8 cellular contexts compared by ENCODE assay signal in genomic region chr7:1579481-1580421, GRCh38. TPM values are rescaled to one million over a fixed set of nuclear protein-coding genes. Genes with fewer than 3 reads are reported as not detected.
DNase-seq lines count a peak whose midpoint lies in the region; ATAC-seq and TF ChIP-seq lines count a peak whose summit lies in the region.

No MANE protein-coding gene starts in this region.

- H3K27me3 ChIP-seq in prostate gland (replicated peaks; ENCODE audit: insufficient read depth), result no peaks in the 10 kb centered on the region

- intact Hi-C loops in Right ventricle myocardium inferior (cut with DNase I), result loop anchor here (1.0 to 5.0 kb wide), 4 partner anchors 68 to 889 kb away; no protein-coding TSS in a partner anchor
- intact Hi-C loops in prostate gland (cut with DNase I), result loop anchor here (2.0 to 10.0 kb wide), 3 partner anchors 515 to 775 kb away; partner anchors contain the start of gene EIF3B

- H3K27ac ChIP-seq in prostate gland, result no peak overlapping the region

- peak; percentile 99 for ATAC-seq in activated naive CD4-positive, alpha-beta T cell treated with anti-CD3 and anti-CD28 coated beads, Interleukin-2, amount 50 U/mL, for 72 hours
- ATAC-seq in Right ventricle myocardium inferior, result peak; percentile 94
- ATAC-seq in HG03457 (IDR thresholded peaks at IDR 0.05; ENCODE audit: unreplicated experiment), result no peak

- no peaks in the 10 kb centered on the region for H3K4me1 ChIP-seq in prostate gland (replicated peaks)

- peaks cover 0 to 3% of the 10 kb centered on the region in 2 donors for H3K9me3 Mint-ChIP-seq in activated naive CD4-positive, alpha-beta T cell treated with anti-CD3 and anti-CD28 coated beads, Interleukin-2, amount 50 U/mL, for 72 hours

- H3K27ac Mint-ChIP-seq in activated naive CD4-positive, alpha-beta T cell treated with anti-CD3 and anti-CD28 coated beads, Interleukin-2, amount 50 U/mL, for 72 hours, result peak overlapping the region in 1 of 2 donors; percentile 6

- WGBS in prostate gland, result 24% methylated on average over 13 of the region's 14 CpGs

- no peak for TF ChIP-seq POLR2A in prostate gland (IDR thresholded peaks at IDR 0.05)

- H3K9me3 ChIP-seq in prostate gland, result no peaks in the 10 kb centered on the region

- peak; percentile 68 for DNase-seq in 8988T
- peak; percentile 52 for DNase-seq in M059J (ENCODE audit: low read depth)
- DNase-seq in SKM-1 treated with dmso at 0.1 percent for 144 hours (lab: John Stamatoyannopoulos, UW; ENCODE audit: unreplicated experiment), result peak; percentile 58
- peak in 1 of 2 donors; percentile 75 for DNase-seq in activated naive CD4-positive, alpha-beta T cell treated with anti-CD3 and anti-CD28 coated beads, Interleukin-2, amount 50 U/mL, for 72 hours (ENCODE audit: low spot score in 2 of 2)
- peak; percentile 86 for DNase-seq in Right ventricle myocardium inferior (ENCODE audit: missing footprints)
- DNase-seq in prostate gland (ENCODE audit: low spot score), result peak; percentile 43

- H3K4me3 ChIP-seq in GM12875 (ENCODE audit: low read depth, low read length) (no peak overlapping the region), prostate gland (no peak overlapping the region)

- TF ChIP-seq CTCF in GM12875 (IDR thresholded peaks at IDR 0.05; ENCODE audit: borderline replicate concordance, insufficient read depth, low read depth, low read length), result peak; percentile 90
- TF ChIP-seq CTCF in prostate gland (IDR thresholded peaks at IDR 0.05), result peak; percentile 39 to 79 (median 70)

- no peaks in the 10 kb centered on the region for H3K36me3 ChIP-seq in prostate gland

- no peaks in the 10 kb centered on the region for H3K36me3 Mint-ChIP-seq in activated naive CD4-positive, alpha-beta T cell treated with anti-CD3 and anti-CD28 coated beads, Interleukin-2, amount 50 U/mL, for 72 hours

RNA-seq across cellular contexts. Expression of gene PSMG3, which starts 9.9 kb away (rescaled TPM):
- total RNA-seq in M059J (2014; rRNA removed; shearing (Covaris generic)), result 86.5 and 87.9 TPM in 2 replicates
- 10 to 100 TPM; 26.8 to 36.4 TPM for total RNA-seq in activated naive CD4-positive, alpha-beta T cell treated with anti-CD3 and anti-CD28 coated beads, Interleukin-2, amount 50 U/mL, for 72 hours
- total RNA-seq in Right ventricle myocardium inferior (13.3 TPM), prostate gland (10 to 100 TPM; 50.0 to 51.6 TPM)

RNA-seq across cellular contexts. Expression of gene TMEM184A, which starts 23.7 kb away (rescaled TPM):
- 1.8 and 3.3 TPM in 2 replicates for total RNA-seq in M059J (2014; rRNA removed; shearing (Covaris generic))
- under 1 TPM; 0.12 to 0.73 TPM for total RNA-seq in activated naive CD4-positive, alpha-beta T cell treated with anti-CD3 and anti-CD28 coated beads, Interleukin-2, amount 50 U/mL, for 72 hours
- 0.32 TPM for total RNA-seq in Right ventricle myocardium inferior
- total RNA-seq in prostate gland, result 10 to 100 TPM; 15.4 to 59.2 TPM

RNA-seq across cellular contexts. Expression of gene MAFK, which starts 49.2 kb away (rescaled TPM):
- total RNA-seq in M059J (2014; rRNA removed; shearing (Covaris generic)), result 13.3 and 26.7 TPM in 2 replicates
- 10 to 100 TPM; 34.1 to 37.3 TPM for total RNA-seq in activated naive CD4-positive, alpha-beta T cell treated with anti-CD3 and anti-CD28 coated beads, Interleukin-2, amount 50 U/mL, for 72 hours
- 50.8 TPM for total RNA-seq in Right ventricle myocardium inferior
- total RNA-seq in prostate gland, result 10 to 100 TPM; 29.1 to 50.6 TPM
